In genomic region chr2:26172189-26172865, GRCh38 we compare ENCODE assay signal across 1 cellular context.
TF ChIP-seq lines count a peak whose summit lies in the region.

No MANE protein-coding gene starts in this region.

TF ChIP-seq in HEK293, 187 proteins besides CTCF, POLR2A, EP300 and RAD21 (continued from another document and continues in another):
- TF ChIP-seq, protein P1, sequence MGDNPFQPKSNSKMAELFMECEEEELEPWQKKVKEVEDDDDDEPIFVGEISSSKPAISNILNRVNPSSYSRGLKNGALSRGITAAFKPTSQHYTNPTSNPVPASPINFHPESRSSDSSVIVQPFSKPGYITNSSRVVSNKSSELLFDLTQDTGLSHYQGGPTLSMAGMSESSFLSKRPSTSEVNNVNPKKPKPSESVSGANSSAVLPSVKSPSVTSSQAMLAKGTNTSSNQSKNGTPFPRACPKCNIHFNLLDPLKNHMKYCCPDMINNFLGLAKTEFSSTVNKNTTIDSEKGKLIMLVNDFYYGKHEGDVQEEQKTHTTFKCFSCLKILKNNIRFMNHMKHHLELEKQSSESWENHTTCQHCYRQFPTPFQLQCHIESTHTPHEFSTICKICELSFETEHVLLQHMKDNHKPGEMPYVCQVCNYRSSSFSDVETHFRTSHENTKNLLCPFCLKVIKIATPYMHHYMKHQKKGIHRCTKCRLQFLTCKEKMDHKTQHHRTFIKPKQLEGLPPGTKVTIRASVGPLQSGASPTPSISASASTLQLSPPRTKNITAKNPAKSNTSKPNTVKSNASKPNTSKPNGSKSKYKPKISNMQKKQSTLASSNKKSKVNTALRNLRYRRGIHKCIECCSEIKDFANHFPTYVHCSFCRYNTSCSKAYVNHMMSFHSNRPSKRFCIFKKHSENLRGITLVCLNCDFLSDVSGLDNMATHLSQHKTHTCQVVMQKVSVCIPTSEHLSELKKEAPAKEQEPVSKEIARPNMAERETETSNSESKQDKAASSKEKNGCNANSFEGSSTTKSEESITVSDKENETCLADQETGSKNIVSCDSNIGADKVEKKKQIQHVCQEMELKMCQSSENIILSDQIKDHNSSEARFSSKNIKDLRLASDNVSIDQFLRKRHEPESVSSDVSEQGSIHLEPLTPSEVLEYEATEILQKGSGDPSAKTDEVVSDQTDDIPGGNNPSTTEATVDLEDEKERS (tag by site-specific recombination; IDR thresholded peaks at IDR 0.05) = no peak
- TF ChIP-seq ZNF843 (tag by site-specific recombination; IDR thresholded peaks at IDR 0.05) (no peak), ZNF202 (tag by site-specific recombination; IDR thresholded peaks at IDR 0.05; ENCODE audit: borderline replicate concordance) (no peak), ZNF214 (tag by site-specific recombination; IDR thresholded peaks at IDR 0.05; ENCODE audit: borderline replicate concordance) (no peak), SCRT2 (tag by site-specific recombination; IDR thresholded peaks at IDR 0.05) (no peak), ZNF2 (tag by site-specific recombination; IDR thresholded peaks at IDR 0.05) (no peak), ZNF530 (tag by site-specific recombination; IDR thresholded peaks at IDR 0.05; ENCODE audit: low read depth) (no peak), ZFP69B (tag by site-specific recombination; IDR thresholded peaks at IDR 0.05) (no peak), SP3 (tag by site-specific recombination; IDR thresholded peaks at IDR 0.05) (0 out of 2 replicates have a peak, but pooled peaks have one; percentile 18), IKZF3 (tag by site-specific recombination; IDR thresholded peaks at IDR 0.05) (no peak), ZNF747 (tag by site-specific recombination; IDR thresholded peaks at IDR 0.05) (no peak), ZNF777 (tag by site-specific recombination; IDR thresholded peaks at IDR 0.05; ENCODE audit: borderline replicate concordance) (no peak), PRDM2 (tag by site-specific recombination; IDR thresholded peaks at IDR 0.05; ENCODE audit: borderline replicate concordance) (no peak), KLF10 (tag by site-specific recombination; IDR thresholded peaks at IDR 0.05) (peak; percentile 34; the same call in 1 of the 2 replicates), EGR2 (tag by site-specific recombination; IDR thresholded peaks at IDR 0.05; ENCODE audit: low read depth) (no peak), PBX3 (CRISPR knock-in tag; IDR thresholded peaks at IDR 0.05) (no peak), ZNF580 (tag by site-specific recombination; IDR thresholded peaks at IDR 0.05) (no peak), ZXDB (tag by site-specific recombination; IDR thresholded peaks at IDR 0.05) (no peak), ZNF654 (tag by site-specific recombination; IDR thresholded peaks at IDR 0.05; ENCODE audit: low read depth) (no peak), SP2 (tag by site-specific recombination; IDR thresholded peaks at IDR 0.05) (no peak), ZNF292 (tag by site-specific recombination; IDR thresholded peaks at IDR 0.05; ENCODE audit: borderline replicate concordance, low read depth) (no peak), ZNF335 (tag by site-specific recombination; conservative IDR thresholded peaks at IDR 0.05) (no peak; the same call in 1 of the 2 replicates), TCF7L2 (IDR thresholded peaks at IDR 0.05; ENCODE audit: borderline replicate concordance, low read depth, low read length) (no peak), GLIS2 (tag by site-specific recombination; IDR thresholded peaks at IDR 0.05) (no peak), YY2 (tag by site-specific recombination; IDR thresholded peaks at IDR 0.05) (no peak), FEZF1 (tag by site-specific recombination; IDR thresholded peaks at IDR 0.05) (no peak), ZNF24 (tag by site-specific recombination; IDR thresholded peaks at IDR 0.05) (no peak), ZNF473 (tag by site-specific recombination; IDR thresholded peaks at IDR 0.05) (no peak), ZNF830 (tag by site-specific recombination; IDR thresholded peaks at IDR 0.05; ENCODE audit: low read depth) (no peak), ZNF639 (tag by site-specific recombination; IDR thresholded peaks at IDR 0.05) (no peak), ZNF133 (tag by site-specific recombination; IDR thresholded peaks at IDR 0.05) (no peak), ZNF48 (tag by site-specific recombination; IDR thresholded peaks at IDR 0.05) (no peak)
- TF ChIP-seq, protein P2, sequence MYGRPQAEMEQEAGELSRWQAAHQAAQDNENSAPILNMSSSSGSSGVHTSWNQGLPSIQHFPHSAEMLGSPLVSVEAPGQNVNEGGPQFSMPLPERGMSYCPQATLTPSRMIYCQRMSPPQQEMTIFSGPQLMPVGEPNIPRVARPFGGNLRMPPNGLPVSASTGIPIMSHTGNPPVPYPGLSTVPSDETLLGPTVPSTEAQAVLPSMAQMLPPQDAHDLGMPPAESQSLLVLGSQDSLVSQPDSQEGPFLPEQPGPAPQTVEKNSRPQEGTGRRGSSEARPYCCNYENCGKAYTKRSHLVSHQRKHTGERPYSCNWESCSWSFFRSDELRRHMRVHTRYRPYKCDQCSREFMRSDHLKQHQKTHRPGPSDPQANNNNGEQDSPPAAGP (tag by site-specific recombination; IDR thresholded peaks at IDR 0.05) = no peak
- TF ChIP-seq, protein P3, sequence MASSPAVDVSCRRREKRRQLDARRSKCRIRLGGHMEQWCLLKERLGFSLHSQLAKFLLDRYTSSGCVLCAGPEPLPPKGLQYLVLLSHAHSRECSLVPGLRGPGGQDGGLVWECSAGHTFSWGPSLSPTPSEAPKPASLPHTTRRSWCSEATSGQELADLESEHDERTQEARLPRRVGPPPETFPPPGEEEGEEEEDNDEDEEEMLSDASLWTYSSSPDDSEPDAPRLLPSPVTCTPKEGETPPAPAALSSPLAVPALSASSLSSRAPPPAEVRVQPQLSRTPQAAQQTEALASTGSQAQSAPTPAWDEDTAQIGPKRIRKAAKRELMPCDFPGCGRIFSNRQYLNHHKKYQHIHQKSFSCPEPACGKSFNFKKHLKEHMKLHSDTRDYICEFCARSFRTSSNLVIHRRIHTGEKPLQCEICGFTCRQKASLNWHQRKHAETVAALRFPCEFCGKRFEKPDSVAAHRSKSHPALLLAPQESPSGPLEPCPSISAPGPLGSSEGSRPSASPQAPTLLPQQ (tag by site-specific recombination; IDR thresholded peaks at IDR 0.05) = no peak
- TF ChIP-seq, protein P4, sequence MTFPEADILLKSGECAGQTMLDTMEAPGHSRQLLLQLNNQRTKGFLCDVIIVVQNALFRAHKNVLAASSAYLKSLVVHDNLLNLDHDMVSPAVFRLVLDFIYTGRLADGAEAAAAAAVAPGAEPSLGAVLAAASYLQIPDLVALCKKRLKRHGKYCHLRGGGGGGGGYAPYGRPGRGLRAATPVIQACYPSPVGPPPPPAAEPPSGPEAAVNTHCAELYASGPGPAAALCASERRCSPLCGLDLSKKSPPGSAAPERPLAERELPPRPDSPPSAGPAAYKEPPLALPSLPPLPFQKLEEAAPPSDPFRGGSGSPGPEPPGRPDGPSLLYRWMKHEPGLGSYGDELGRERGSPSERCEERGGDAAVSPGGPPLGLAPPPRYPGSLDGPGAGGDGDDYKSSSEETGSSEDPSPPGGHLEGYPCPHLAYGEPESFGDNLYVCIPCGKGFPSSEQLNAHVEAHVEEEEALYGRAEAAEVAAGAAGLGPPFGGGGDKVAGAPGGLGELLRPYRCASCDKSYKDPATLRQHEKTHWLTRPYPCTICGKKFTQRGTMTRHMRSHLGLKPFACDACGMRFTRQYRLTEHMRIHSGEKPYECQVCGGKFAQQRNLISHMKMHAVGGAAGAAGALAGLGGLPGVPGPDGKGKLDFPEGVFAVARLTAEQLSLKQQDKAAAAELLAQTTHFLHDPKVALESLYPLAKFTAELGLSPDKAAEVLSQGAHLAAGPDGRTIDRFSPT (tag by site-specific recombination; IDR thresholded peaks at IDR 0.05) = no peak
- TF ChIP-seq, protein P5, sequence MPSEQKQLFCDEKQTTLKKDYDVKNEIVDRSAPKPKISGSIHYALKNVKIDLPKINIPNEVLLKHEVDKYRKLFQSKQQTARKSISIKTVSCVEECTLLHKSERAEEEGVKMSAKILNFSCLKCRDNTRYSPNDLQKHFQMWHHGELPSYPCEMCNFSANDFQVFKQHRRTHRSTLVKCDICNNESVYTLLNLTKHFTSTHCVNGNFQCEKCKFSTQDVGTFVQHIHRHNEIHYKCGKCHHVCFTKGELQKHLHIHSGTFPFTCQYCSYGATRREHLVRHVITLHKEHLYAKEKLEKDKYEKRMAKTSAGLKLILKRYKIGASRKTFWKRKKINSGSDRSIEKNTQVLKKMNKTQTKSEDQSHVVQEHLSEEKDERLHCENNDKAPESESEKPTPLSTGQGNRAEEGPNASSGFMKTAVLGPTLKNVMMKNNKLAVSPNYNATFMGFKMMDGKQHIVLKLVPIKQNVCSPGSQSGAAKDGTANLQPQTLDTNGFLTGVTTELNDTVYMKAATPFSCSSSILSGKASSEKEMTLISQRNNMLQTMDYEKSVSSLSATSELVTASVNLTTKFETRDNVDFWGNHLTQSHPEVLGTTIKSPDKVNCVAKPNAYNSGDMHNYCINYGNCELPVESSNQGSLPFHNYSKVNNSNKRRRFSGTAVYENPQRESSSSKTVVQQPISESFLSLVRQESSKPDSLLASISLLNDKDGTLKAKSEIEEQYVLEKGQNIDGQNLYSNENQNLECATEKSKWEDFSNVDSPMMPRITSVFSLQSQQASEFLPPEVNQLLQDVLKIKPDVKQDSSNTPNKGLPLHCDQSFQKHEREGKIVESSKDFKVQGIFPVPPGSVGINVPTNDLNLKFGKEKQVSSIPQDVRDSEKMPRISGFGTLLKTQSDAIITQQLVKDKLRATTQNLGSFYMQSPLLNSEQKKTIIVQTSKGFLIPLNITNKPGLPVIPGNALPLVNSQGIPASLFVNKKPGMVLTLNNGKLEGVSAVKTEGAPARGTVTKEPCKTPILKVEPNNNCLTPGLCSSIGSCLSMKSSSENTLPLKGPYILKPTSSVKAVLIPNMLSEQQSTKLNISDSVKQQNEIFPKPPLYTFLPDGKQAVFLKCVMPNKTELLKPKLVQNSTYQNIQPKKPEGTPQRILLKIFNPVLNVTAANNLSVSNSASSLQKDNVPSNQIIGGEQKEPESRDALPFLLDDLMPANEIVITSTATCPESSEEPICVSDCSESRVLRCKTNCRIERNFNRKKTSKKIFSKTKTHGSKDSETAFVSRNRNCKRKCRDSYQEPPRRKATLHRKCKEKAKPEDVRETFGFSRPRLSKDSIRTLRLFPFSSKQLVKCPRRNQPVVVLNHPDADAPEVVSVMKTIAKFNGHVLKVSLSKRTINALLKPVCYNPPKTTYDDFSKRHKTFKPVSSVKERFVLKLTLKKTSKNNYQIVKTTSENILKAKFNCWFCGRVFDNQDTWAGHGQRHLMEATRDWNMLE (tag by site-specific recombination; conservative IDR thresholded peaks at IDR 0.05; ENCODE audit: low read depth) = no peak
